Comparison of ENCODE assay signal across 16 cellular contexts in the genomic region with DNA sequence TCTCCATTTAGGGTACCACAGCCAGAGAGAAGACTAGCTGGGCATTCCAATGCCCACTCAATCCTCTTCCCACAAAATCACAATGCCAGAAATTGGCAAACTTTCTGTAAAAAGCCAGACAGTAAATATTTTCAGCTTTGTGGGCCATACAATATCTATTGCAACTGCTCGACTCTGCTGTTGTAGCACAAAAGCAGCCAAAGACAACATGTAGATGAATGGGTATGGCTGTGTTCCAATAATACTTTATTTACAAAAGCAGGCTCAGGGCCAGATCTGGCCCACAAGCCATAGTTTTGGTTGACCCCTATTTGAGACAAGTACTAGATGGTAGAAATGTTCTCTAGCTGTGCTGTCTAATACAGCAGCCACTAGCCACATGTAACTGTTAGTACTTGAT.
DNase-seq lines count a peak whose midpoint lies in the region; TF ChIP-seq lines count a peak whose summit lies in the region.
"Had no signal": no experiment of that assay in that cellular context is flagged by ENCODE, and none has a peak within 500 bp of the region (broad histone marks: within the 10 kb centered on the region; RNA-seq: fewer than 3 reads in every experiment).

No MANE protein-coding gene starts in this region.

- H3K23ac ChIP-seq in trophoblast cell (ENCODE audit: low read length): no peak overlapping the region

- no peak overlapping the region for H2AFZ ChIP-seq in trophoblast cell (ENCODE audit: insufficient read depth, low read length, poor library complexity)

- DNase-seq in NCI-H1092 (lab: John Stamatoyannopoulos, UW) (peak; percentile 34), NCI-H748 treated with DMSO at 0.1 percent for 48 hours (lab: John Stamatoyannopoulos, UW) (peak; percentile 16), choroid plexus epithelial cell (ENCODE audit: low read depth) (peak; percentile 83), trophoblast cell (no peak), posterior cingulate gyrus (no peak), NCI-H2107 (lab: John Stamatoyannopoulos, UW) (no peak), hippocampal formation (lab: John Stamatoyannopoulos, UW) (no peak)
- DNase-seq in activated CD8-positive, alpha-beta memory T cell treated with anti-CD3 and anti-CD28 coated beads for 24 hours: no peak
- DNase-seq: AML-193, amygdala, Calu3, mammary epithelial cell, NCI-H2171 treated with DMSO at 0.1 percent for 48 hours, Right ventricle myocardium superior, T-helper 2 cell had no signal

- peak overlapping the region; percentile 2 for H4K91ac ChIP-seq in trophoblast cell (ENCODE audit: low read depth, low read length)

- H2BK5ac ChIP-seq in trophoblast cell (ENCODE audit: low read depth, low read length, poor library complexity): no peak overlapping the region

- H4K12ac ChIP-seq in trophoblast cell (ENCODE audit: low read depth, low read length): no peak overlapping the region

- H3K36me3 ChIP-seq in trophoblast cell (ENCODE audit: control insufficient read depth in 1 of 2, insufficient read depth in 2 of 2, low read length in 2 of 2): no peaks in the 10 kb centered on the region
- H3K36me3 ChIP-seq: heart left ventricle had no signal

- no peak overlapping the region for H2BK120ac ChIP-seq in trophoblast cell (ENCODE audit: insufficient read depth, low read length, poor library complexity)

- no peak overlapping the region for H3K9ac ChIP-seq in trophoblast cell (ENCODE audit: low read length)

- no peak overlapping the region for H2AK5ac ChIP-seq in trophoblast cell (ENCODE audit: low read length)

- peak overlapping the region; percentile 40 for H2BK12ac ChIP-seq in trophoblast cell (ENCODE audit: low read length)

- intact Hi-C loops in posterior cingulate gyrus (cut with DNase I): no loop called here

- H3K79me1 ChIP-seq in trophoblast cell (ENCODE audit: low read length): peaks cover 2% of the 10 kb centered on the region

- H3K14ac ChIP-seq in trophoblast cell (ENCODE audit: low read length): no peak overlapping the region

- H3K4me3 ChIP-seq in choroid plexus epithelial cell (ENCODE audit: low read depth, low read length) (no peak overlapping the region), trophoblast cell (ENCODE audit: low read depth, low read length) (no peak overlapping the region)
- H3K4me3 ChIP-seq: heart left ventricle had no signal

- no peak overlapping the region for H3K4ac ChIP-seq in trophoblast cell (ENCODE audit: low read depth, low read length)

- H3K27ac ChIP-seq in trophoblast cell (ENCODE audit: low read depth, low read length): no peak overlapping the region
- H3K27ac ChIP-seq: heart left ventricle had no signal

- TF ChIP-seq CTCF in choroid plexus epithelial cell (conservative IDR thresholded peaks at IDR 0.05; ENCODE audit: low read depth, low read length): no peak

- no peaks in the 10 kb centered on the region for H3K9me3 ChIP-seq in trophoblast cell (ENCODE audit: insufficient read depth, low read depth, low read length)
- H3K9me3 ChIP-seq: heart left ventricle had no signal

- no peaks in the 10 kb centered on the region for H3K27me3 ChIP-seq in trophoblast cell (ENCODE audit: insufficient read depth, low read length)
- H3K27me3 ChIP-seq: heart left ventricle had no signal

- WGBS in trophoblast cell (ENCODE audit: extremely low coverage, insufficient coverage, insufficient read length): no CpG with 5 or more reads among the region's 1 CpG

- no peak overlapping the region for H3K18ac ChIP-seq in trophoblast cell (ENCODE audit: low read length)

- no peaks in the 10 kb centered on the region for H3K79me2 ChIP-seq in trophoblast cell (ENCODE audit: control insufficient read depth, insufficient read depth, low read length, poor library complexity)

- H4K8ac ChIP-seq in trophoblast cell (ENCODE audit: low read depth, low read length): no peak overlapping the region

- H3K4me2 ChIP-seq in trophoblast cell (ENCODE audit: low read length): no peak overlapping the region

- no peaks in the 10 kb centered on the region for H3K4me1 ChIP-seq in trophoblast cell (ENCODE audit: control insufficient read depth in 1 of 2, insufficient read depth in 2 of 2, low read length in 2 of 2)
- H3K4me1 ChIP-seq: heart left ventricle had no signal

Comparison
In these comparisons a context has a peak if more than half of its experiments do, and no peak if none do; other contexts are left out.
1. DNase-seq: peak in NCI-H1092 (single experiment), NCI-H748 treated with DMSO at 0.1 percent for 48 hours (single experiment) and choroid plexus epithelial cell (single experiment); none in trophoblast cell (0 of 2), activated CD8-positive, alpha-beta memory T cell treated with anti-CD3 and anti-CD28 coated beads for 24 hours (single experiment), posterior cingulate gyrus (0 of 10), NCI-H2107 (single experiment) and hippocampal formation (0 of 2).